ENCODE assay signal across 18 cellular contexts in the genomic region with DNA sequence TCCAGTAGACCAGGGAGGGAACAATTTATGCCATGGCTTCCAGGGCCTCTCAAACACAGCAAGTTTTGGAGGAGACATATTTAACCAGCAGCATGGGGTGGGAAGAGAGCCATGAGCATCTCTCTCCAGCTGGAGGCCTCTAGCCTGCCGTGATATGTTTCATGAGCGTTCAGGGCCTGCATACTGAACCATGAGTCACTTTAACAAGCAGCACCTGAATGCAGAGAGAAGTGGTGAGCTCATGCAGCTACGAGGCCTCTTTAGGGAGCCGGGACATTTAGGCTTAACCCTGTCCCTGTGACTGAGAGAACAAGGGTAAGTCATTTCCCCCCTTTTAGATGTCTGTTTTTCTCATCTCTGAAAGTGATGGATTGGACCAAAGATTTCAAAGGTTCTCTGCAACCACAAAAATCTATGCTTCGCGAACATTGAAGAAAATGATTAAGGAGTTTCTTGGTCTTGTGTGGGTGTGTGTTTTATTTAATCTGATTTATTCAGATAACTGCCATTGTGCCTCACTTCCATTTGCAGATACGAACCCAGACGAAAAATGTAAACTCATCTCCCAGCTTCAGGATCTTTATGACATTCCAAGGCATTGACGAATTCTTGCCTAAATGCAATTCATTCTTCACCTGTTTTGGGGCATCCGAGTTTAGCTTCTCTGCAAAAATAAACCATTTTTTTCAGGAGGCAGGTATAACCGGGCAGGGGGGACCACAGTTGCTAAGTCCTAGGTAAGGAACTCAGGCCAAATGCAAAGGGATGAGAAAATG.
A peak's percentile ranks its signal among the peaks of the same experiment; 100 is the strongest.
DNase-seq lines count a peak whose midpoint lies in the region; ATAC-seq, FAIRE-seq and TF ChIP-seq lines count a peak whose summit lies in the region.
"Had no signal": no experiment of that assay in that cellular context is flagged by ENCODE, and none has a peak within 500 bp of the region (broad histone marks: within the 10 kb centered on the region; RNA-seq: fewer than 3 reads in every experiment).

No MANE protein-coding gene starts in this region.

- peaks cover 5% of the 10 kb centered on the region for H3K27me3 Mint-ChIP-seq in activated naive CD8-positive, alpha-beta T cell treated with anti-CD3 and anti-CD28 coated beads, Interleukin-2, amount 50 U/mL, for 24 hours
- peaks cover 6% of the 10 kb centered on the region for H3K27me3 Mint-ChIP-seq in activated naive CD8-positive, alpha-beta T cell treated with anti-CD3 and anti-CD28 coated beads for 36 hours
- H3K27me3 Mint-ChIP-seq: type B pancreatic cell had no signal

- TF ChIP-seq CTCF in fibroblast of the aortic adventitia (IDR thresholded peaks at IDR 0.05; ENCODE audit: insufficient read depth, low read length) = no peak

- peak; percentile 46 for ATAC-seq in activated naive CD8-positive, alpha-beta T cell treated with anti-CD3 and anti-CD28 coated beads, Interleukin-2, amount 50 U/mL, for 24 hours
- ATAC-seq in HG02571 (IDR thresholded peaks at IDR 0.05; ENCODE audit: unreplicated experiment) = no peak
- ATAC-seq: heart right ventricle had no signal

- DNase-seq in activated naive CD8-positive, alpha-beta T cell treated with anti-CD3 and anti-CD28 coated beads, Interleukin-2, amount 50 U/mL, for 24 hours = no peak
- no peak for DNase-seq in activated naive CD8-positive, alpha-beta T cell treated with anti-CD3 and anti-CD28 coated beads for 36 hours
- DNase-seq in adipocyte (ENCODE audit: low read depth) (peak; percentile 6), fibroblast of the aortic adventitia (ENCODE audit: low read depth) (peak; percentile 80), urothelium cell line (ENCODE audit: low spot score) (peak; percentile 89), NCI-H1092 (lab: John Stamatoyannopoulos, UW) (no peak), HuH-7.5 (ENCODE audit: low spot score) (no peak)
- DNase-seq: 8988T; activated CD8-positive, alpha-beta memory T cell treated with anti-CD3 and anti-CD28 coated beads for 24 hours; DMS 273 treated with DMSO at 0.1 percent for 48 hours; heart right ventricle; NCI-H187 treated with DMSO at 0.1 percent for 48 hours; T-helper 9 cell had no signal

- H3K9me3 Mint-ChIP-seq in activated naive CD8-positive, alpha-beta T cell treated with anti-CD3 and anti-CD28 coated beads, Interleukin-2, amount 50 U/mL, for 24 hours = no peaks in the 10 kb centered on the region
- no peaks in the 10 kb centered on the region for H3K9me3 Mint-ChIP-seq in activated naive CD8-positive, alpha-beta T cell treated with anti-CD3 and anti-CD28 coated beads for 36 hours
- H3K9me3 Mint-ChIP-seq: type B pancreatic cell had no signal

- H3K4me1 Mint-ChIP-seq in activated naive CD8-positive, alpha-beta T cell treated with anti-CD3 and anti-CD28 coated beads, Interleukin-2, amount 50 U/mL, for 24 hours = no peaks in the 10 kb centered on the region
- no peaks in the 10 kb centered on the region for H3K4me1 Mint-ChIP-seq in activated naive CD8-positive, alpha-beta T cell treated with anti-CD3 and anti-CD28 coated beads for 36 hours

- no peaks in the 10 kb centered on the region for H3K36me3 Mint-ChIP-seq in activated naive CD8-positive, alpha-beta T cell treated with anti-CD3 and anti-CD28 coated beads, Interleukin-2, amount 50 U/mL, for 24 hours (ENCODE audit: low read depth)
- no peaks in the 10 kb centered on the region for H3K36me3 Mint-ChIP-seq in activated naive CD8-positive, alpha-beta T cell treated with anti-CD3 and anti-CD28 coated beads for 36 hours
- H3K36me3 Mint-ChIP-seq: activated naive CD8-positive, alpha-beta T cell; type B pancreatic cell had no signal

- H3K4me3 Mint-ChIP-seq in activated naive CD8-positive, alpha-beta T cell treated with anti-CD3 and anti-CD28 coated beads, Interleukin-2, amount 50 U/mL, for 24 hours = no peak overlapping the region
- no peak overlapping the region for H3K4me3 Mint-ChIP-seq in activated naive CD8-positive, alpha-beta T cell treated with anti-CD3 and anti-CD28 coated beads for 36 hours
- H3K4me3 Mint-ChIP-seq: activated naive CD8-positive, alpha-beta T cell; type B pancreatic cell had no signal

- no peaks in the 10 kb centered on the region for H3K4me1 ChIP-seq in adipocyte (ENCODE audit: control insufficient read depth, insufficient read depth, low read length)
- H3K4me1 ChIP-seq: heart right ventricle had no signal

- no peaks in the 10 kb centered on the region for H3K9me3 ChIP-seq in adipocyte (ENCODE audit: control insufficient read depth, low read length)
- H3K9me3 ChIP-seq: heart right ventricle, neutrophil had no signal

- H3K9ac ChIP-seq in adipocyte (ENCODE audit: low read length) = no peak overlapping the region

- no peak overlapping the region for H3K27ac Mint-ChIP-seq in activated naive CD8-positive, alpha-beta T cell treated with anti-CD3 and anti-CD28 coated beads, Interleukin-2, amount 50 U/mL, for 24 hours
- no peak overlapping the region for H3K27ac Mint-ChIP-seq in activated naive CD8-positive, alpha-beta T cell treated with anti-CD3 and anti-CD28 coated beads for 36 hours
- H3K27ac Mint-ChIP-seq: activated naive CD8-positive, alpha-beta T cell; type B pancreatic cell had no signal

- H3K27me3 ChIP-seq in adipocyte (replicated peaks; ENCODE audit: control insufficient read depth, insufficient read depth, low read length) = no peaks in the 10 kb centered on the region

- no peaks in the 10 kb centered on the region for H3K36me3 ChIP-seq in adipocyte (ENCODE audit: control insufficient read depth, insufficient read depth, low read length, severe bottlenecking)
- H3K36me3 ChIP-seq: heart right ventricle, neutrophil had no signal

- peak; percentile 44 for FAIRE-seq in urothelium cell line (lab: Jason Lieb, UNC)
- FAIRE-seq: GM12892 had no signal

- H3K4me3 ChIP-seq in adipocyte (ENCODE audit: low read length) (no peak overlapping the region), fibroblast of the aortic adventitia (ENCODE audit: low read depth, low read length) (no peak overlapping the region)
- H3K4me3 ChIP-seq: heart right ventricle had no signal

Comparison
In these comparisons a context has a peak if more than half of its experiments do, and no peak if none do; other contexts are left out.
1. DNase-seq: peak in adipocyte (single experiment), fibroblast of the aortic adventitia (single experiment) and urothelium cell line (single experiment); none in activated naive CD8-positive, alpha-beta T cell treated with anti-CD3 and anti-CD28 coated beads, Interleukin-2, amount 50 U/mL, for 24 hours (single experiment), activated naive CD8-positive, alpha-beta T cell treated with anti-CD3 and anti-CD28 coated beads for 36 hours (single experiment), NCI-H1092 (single experiment) and HuH-7.5 (single experiment).